ENCODE assay signal across 1 cellular context in genomic region chr22:20289182-20290044, GRCh38. TPM values are rescaled to one million over a fixed set of nuclear protein-coding genes. Genes with fewer than 3 reads are reported as not detected.
"Had no signal": no experiment of that assay in that cellular context is flagged by ENCODE, and none has a peak within 500 bp of the region (broad histone marks: within the 10 kb centered on the region; RNA-seq: fewer than 3 reads in every experiment).

No MANE protein-coding gene starts in this region.

RNA-seq across cellular contexts. Expression of gene RTN4R, which starts 21.3 kb away (rescaled TPM):
- total RNA-seq: activated B cell treated with CpG ODN at 0.5 μM for 24 hours had no signal
